ENCODE assay signal across 11 cellular contexts in genomic region chr5:151153766-151154272, GRCh38. TPM values are rescaled to one million over a fixed set of nuclear protein-coding genes. Genes with fewer than 3 reads are reported as not detected.
DNase-seq lines count a peak whose midpoint lies in the region; ATAC-seq and FAIRE-seq lines count a peak whose summit lies in the region.
"Had no signal": no experiment of that assay in that cellular context is flagged by ENCODE, and none has a peak within 500 bp of the region (broad histone marks: within the 10 kb centered on the region; RNA-seq: fewer than 3 reads in every experiment).

No MANE protein-coding gene starts in this region.

- CTCF ChIA-PET in naive thymus-derived CD4-positive, alpha-beta T cell (lab: Charles Lee), result interaction anchor here (1.4 to 5.6 kb wide), 2 partner anchors 28 to 39 kb away, joined by 6 to 50 read pairs; no protein-coding TSS in a partner anchor

- POLR2A ChIA-PET in naive thymus-derived CD4-positive, alpha-beta T cell (lab: Charles Lee), result interaction anchor here (1.0 to 33.3 kb wide), 3 partner anchors 18 to 60 kb away, joined by 3 to 760 read pairs (median 4); no protein-coding TSS in a partner anchor

- no peaks in the 10 kb centered on the region for H3K27me3 Mint-ChIP-seq in activated T-helper 1 cell treated with anti-CD3 and anti-CD28 coated beads, Interleukin-12 subunit alpha, Interleukin-12 subunit beta, Interleukin-2, Interleukin-4 antibody, amounts not matched to agents 30 ng/mL and 10 ng/mL and 1 ng/mL, durations not matched to agents 14 hours and 24 hours and 36 hours (ENCODE audit: insufficient read depth)
- H3K27me3 Mint-ChIP-seq in naive thymus-derived CD4-positive, alpha-beta T cell, result no peaks in the 10 kb centered on the region

- intact Hi-C loops in activated T-helper 1 cell treated with anti-CD3 and anti-CD28 coated beads, Interleukin-12 subunit alpha, Interleukin-12 subunit beta, Interleukin-2, Interleukin-4 antibody, amounts not matched to agents 30 ng/mL and 10 ng/mL and 1 ng/mL, durations not matched to agents 14 hours and 24 hours and 36 hours (cut with micrococcal nuclease), result loop anchor here (1.0 to 5.0 kb wide), 5 partner anchors 57 to 742 kb away; partner anchors contain the start of genes ATOX1 and CD74
- intact Hi-C loops in naive thymus-derived CD4-positive, alpha-beta T cell (cut with micrococcal nuclease), result loop anchor here (5.0 kb wide), 2 partner anchors 372 to 742 kb away; partner anchors contain the start of gene CD74 (in 1 of the 2)

- no peak overlapping the region for H3K4me3 ChIP-seq in naive thymus-derived CD4-positive, alpha-beta T cell (ENCODE audit: low read length)
- no peak overlapping the region for H3K4me3 ChIP-seq in small intestine (ENCODE audit: low read depth in 1 of 2, low read length in 2 of 2)

- H3K36me3 ChIP-seq in naive thymus-derived CD4-positive, alpha-beta T cell (ENCODE audit: control insufficient read depth in 2 of 3, insufficient read depth in 3 of 3, low read length in 3 of 3), result peaks cover 0 to 9% (median 0%) of the 10 kb centered on the region in 3 experiments
- no peaks in the 10 kb centered on the region for H3K36me3 ChIP-seq in small intestine (ENCODE audit: control insufficient read depth in 2 of 2, insufficient read depth in 2 of 2, low read length in 2 of 2)

- H3K4me3 Mint-ChIP-seq in activated T-helper 1 cell treated with anti-CD3 and anti-CD28 coated beads, Interleukin-12 subunit alpha, Interleukin-12 subunit beta, Interleukin-2, Interleukin-4 antibody, amounts not matched to agents 30 ng/mL and 10 ng/mL and 1 ng/mL, durations not matched to agents 14 hours and 24 hours and 36 hours, result peak overlapping the region; percentile 74
- peak overlapping the region; percentile 60 to 97 (median 94) for H3K4me3 Mint-ChIP-seq in naive thymus-derived CD4-positive, alpha-beta T cell
- H3K4me3 Mint-ChIP-seq: WTC11 had no signal

- peaks cover 19% of the 10 kb centered on the region for H3K36me3 Mint-ChIP-seq in activated T-helper 1 cell treated with anti-CD3 and anti-CD28 coated beads, Interleukin-12 subunit alpha, Interleukin-12 subunit beta, Interleukin-2, Interleukin-4 antibody, amounts not matched to agents 30 ng/mL and 10 ng/mL and 1 ng/mL, durations not matched to agents 14 hours and 24 hours and 36 hours (ENCODE audit: low read depth)
- peaks cover 0 to 44% (median 16%) of the 10 kb centered on the region in 5 donors for H3K36me3 Mint-ChIP-seq in naive thymus-derived CD4-positive, alpha-beta T cell
- H3K36me3 Mint-ChIP-seq: WTC11 had no signal

- no peaks in the 10 kb centered on the region for H3K9me3 ChIP-seq in naive thymus-derived CD4-positive, alpha-beta T cell (ENCODE audit: control insufficient read depth in 2 of 3, low read length in 3 of 3)
- H3K9me3 ChIP-seq in small intestine (ENCODE audit: control insufficient read depth, low read depth), result no peaks in the 10 kb centered on the region

- peak; percentile 77 for DNase-seq in stimulated activated CD4-positive, alpha-beta T cell treated with anti-CD3 and anti-CD28 coated beads, Interleukin-15, amount 100 ng/mL, for 24 hours
- DNase-seq in stimulated activated CD4-positive, alpha-beta T cell treated with anti-CD3 and anti-CD28 coated beads, Interleukin-2, amount 100 ng/mL, for 48 hours, result no peak
- DNase-seq in activated T-helper 1 cell treated with anti-CD3 and anti-CD28 coated beads, Interleukin-12 subunit alpha, Interleukin-12 subunit beta, Interleukin-2, Interleukin-4 antibody, amounts not matched to agents 30 ng/mL and 10 ng/mL and 1 ng/mL, durations not matched to agents 14 hours and 24 hours and 36 hours (ENCODE audit: low spot score), result no peak
- DNase-seq in naive thymus-derived CD4-positive, alpha-beta T cell, result peak in 2 of 9 donors; percentile 46 to 54
- no peak for DNase-seq in NCI-H526 (lab: John Stamatoyannopoulos, UW)
- no peak for DNase-seq in NCI-H446 (lab: John Stamatoyannopoulos, UW)
- no peak for DNase-seq in A172 (ENCODE audit: low spot score)
- no peak for DNase-seq in small intestine
- DNase-seq: NCI-H1417 had no signal

- H3K4me1 ChIP-seq in naive thymus-derived CD4-positive, alpha-beta T cell (ENCODE audit: control insufficient read depth in 2 of 2, insufficient read depth in 2 of 2, low read length in 2 of 2), result peaks cover 73 to 82% of the 10 kb centered on the region in 2 donors
- H3K4me1 ChIP-seq in small intestine (ENCODE audit: control insufficient read depth in 2 of 2, insufficient read depth in 1 of 2, low read depth in 1 of 2, low read length in 1 of 2), result peaks cover 0 to 32% of the 10 kb centered on the region in 2 donors

- H3K27ac Mint-ChIP-seq in activated T-helper 1 cell treated with anti-CD3 and anti-CD28 coated beads, Interleukin-12 subunit alpha, Interleukin-12 subunit beta, Interleukin-2, Interleukin-4 antibody, amounts not matched to agents 30 ng/mL and 10 ng/mL and 1 ng/mL, durations not matched to agents 14 hours and 24 hours and 36 hours, result peak overlapping the region; percentile 96
- peak overlapping the region; percentile 89 to 99 (median 97) for H3K27ac Mint-ChIP-seq in naive thymus-derived CD4-positive, alpha-beta T cell
- H3K27ac Mint-ChIP-seq: WTC11 had no signal

- H3K27ac ChIP-seq in naive thymus-derived CD4-positive, alpha-beta T cell (ENCODE audit: low read depth, low read length), result peak overlapping the region; percentile 92
- no peak overlapping the region for H3K27ac ChIP-seq in small intestine (ENCODE audit: low read depth in 1 of 2, low read length in 1 of 2)

- no peak for FAIRE-seq in small intestine (lab: Jason Lieb, UNC)
- FAIRE-seq: H1 had no signal

- no peak for ATAC-seq in naive thymus-derived CD4-positive, alpha-beta T cell
- ATAC-seq: WTC11 had no signal

- H3K27me3 ChIP-seq in naive thymus-derived CD4-positive, alpha-beta T cell (ENCODE audit: control insufficient read depth in 2 of 2, insufficient read depth in 2 of 2, low read length in 2 of 2), result no peaks in the 10 kb centered on the region
- no peaks in the 10 kb centered on the region for H3K27me3 ChIP-seq in small intestine (ENCODE audit: control insufficient read depth in 2 of 2, insufficient read depth in 2 of 2, low read length in 2 of 2)

- no peaks in the 10 kb centered on the region for H3K9me3 Mint-ChIP-seq in activated T-helper 1 cell treated with anti-CD3 and anti-CD28 coated beads, Interleukin-12 subunit alpha, Interleukin-12 subunit beta, Interleukin-2, Interleukin-4 antibody, amounts not matched to agents 30 ng/mL and 10 ng/mL and 1 ng/mL, durations not matched to agents 14 hours and 24 hours and 36 hours
- peaks cover 0 to 1% (median 0%) of the 10 kb centered on the region in 11 donors for H3K9me3 Mint-ChIP-seq in naive thymus-derived CD4-positive, alpha-beta T cell
- H3K9me3 Mint-ChIP-seq: WTC11 had no signal

- peaks cover 84% of the 10 kb centered on the region for H3K4me1 Mint-ChIP-seq in activated T-helper 1 cell treated with anti-CD3 and anti-CD28 coated beads, Interleukin-12 subunit alpha, Interleukin-12 subunit beta, Interleukin-2, Interleukin-4 antibody, amounts not matched to agents 30 ng/mL and 10 ng/mL and 1 ng/mL, durations not matched to agents 14 hours and 24 hours and 36 hours (ENCODE audit: low read depth)
- H3K4me1 Mint-ChIP-seq in naive thymus-derived CD4-positive, alpha-beta T cell, result peaks cover 64 to 86% (median 80%) of the 10 kb centered on the region in 7 donors

- WGBS in small intestine, 3 donors, result 65 to 85% (median 74%) methylated on average over 3 of the region's 3 CpGs

RNA-seq across cellular contexts. Expression of gene ANXA6, which starts 3.8 kb away (rescaled TPM):
- 286 and 301 TPM in 2 replicates for total RNA-seq in activated T-helper 1 cell treated with anti-CD3 and anti-CD28 coated beads, Interleukin-12 subunit alpha, Interleukin-12 subunit beta, Interleukin-2, Interleukin-4 antibody, amounts not matched to agents 30 ng/mL and 10 ng/mL and 1 ng/mL, durations not matched to agents 14 hours and 24 hours and 36 hours
- total RNA-seq in naive thymus-derived CD4-positive, alpha-beta T cell, result 100 to 1,000 TPM; 212 to 512 (median 272) TPM
- 100 to 1,000 TPM; 272 to 295 TPM for polyA plus RNA-seq in naive thymus-derived CD4-positive, alpha-beta T cell
- 424 and 507 TPM in 2 replicates for total RNA-seq in A172 (2014; rRNA removed; shearing (Covaris generic))
- 10 to 100 TPM in 2 of 3 donors, 1 to 10 TPM in 1; 7.2 to 68.2 (median 25.1) TPM for polyA plus RNA-seq in small intestine
